Comparison of ENCODE assay signal across 1 cellular context in genomic region chr1:16904560-16905111, GRCh38.
A peak's percentile ranks its signal among the peaks of the same experiment; 100 is the strongest.
TF ChIP-seq lines count a peak whose summit lies in the region.

No MANE protein-coding gene starts in this region.

TF ChIP-seq in K562, 482 proteins besides CTCF, POLR2A, EP300 and RAD21 (continued from another document and continues in another):
- TF ChIP-seq POLR2G (IDR thresholded peaks at IDR 0.05; ENCODE audit: low read depth, low read length) (no peak), ZBTB1 (CRISPR knock-in tag; IDR thresholded peaks at IDR 0.05; ENCODE audit: borderline replicate concordance, low read depth) (no peak), RBFOX2 (IDR thresholded peaks at IDR 0.05; ENCODE audit: low read depth, low read length) (no peak), HNRNPH1 (optimal IDR thresholded peaks at IDR 0.05; ENCODE audit: low read depth, low read length) (no peak), NBN (IDR thresholded peaks at IDR 0.05; ENCODE audit: low read depth) (no peak), PHB (CRISPR knock-in tag; IDR thresholded peaks at IDR 0.05) (no peak), SIN3B (IDR thresholded peaks at IDR 0.05; ENCODE audit: low read depth) (peak; percentile 9; the same call in 1 of the 2 replicates), L3MBTL2 (IDR thresholded peaks at IDR 0.05) (peak; percentile 89), ZC3H4 (CRISPR knock-in tag; IDR thresholded peaks at IDR 0.05; ENCODE audit: borderline replicate concordance) (no peak), SMC3 (conservative IDR thresholded peaks at IDR 0.05; ENCODE audit: insufficient read depth, low read depth, low read length) (no peak), SMAD1 (IDR thresholded peaks at IDR 0.05; ENCODE audit: low read depth, low read length, partially characterized antibody) (no peak), ZNF212 (CRISPR knock-in tag; IDR thresholded peaks at IDR 0.05) (no peak), ELF2 (CRISPR knock-in tag; IDR thresholded peaks at IDR 0.05) (no peak), PTTG1 (tag; IDR thresholded peaks at IDR 0.05; ENCODE audit: low read depth) (no peak), MYNN (IDR thresholded peaks at IDR 0.05) (no peak), MYNN (CRISPR knock-in tag; IDR thresholded peaks at IDR 0.05) (no peak), TRIM24 (IDR thresholded peaks at IDR 0.05) (no peak), PPARD (CRISPR knock-in tag; IDR thresholded peaks at IDR 0.05) (no peak), RUNX1 (IDR thresholded peaks at IDR 0.05; ENCODE audit: low read depth) (no peak), KLF6 (CRISPR knock-in tag; IDR thresholded peaks at IDR 0.05; ENCODE audit: borderline replicate concordance) (no peak), IRF2 (CRISPR knock-in tag; IDR thresholded peaks at IDR 0.05) (no peak), JUND (IDR thresholded peaks at IDR 0.05; ENCODE audit: borderline replicate concordance, low read depth, low read length) (peak; percentile 75), JUND (tag; IDR thresholded peaks at IDR 0.05; ENCODE audit: borderline replicate concordance, low read depth, low read length) (peak; percentile 89; the same call in 2 of the 3 replicates), HDAC6 (IDR thresholded peaks at IDR 0.05; ENCODE audit: low read depth, low read length) (no peak), ZNF140 (CRISPR knock-in tag; IDR thresholded peaks at IDR 0.05) (no peak), MTA1 (IDR thresholded peaks at IDR 0.05; ENCODE audit: borderline replicate concordance) (peak; percentile 44; the same call in 1 of the 2 replicates), ASH1L (IDR thresholded peaks at IDR 0.05; ENCODE audit: borderline replicate concordance, low read depth, partially characterized antibody) (no peak), SP2 (IDR thresholded peaks at IDR 0.05; ENCODE audit: extremely low read depth, low read depth, low read length, poor library complexity, severe bottlenecking) (peak; percentile 49), FOXP1 (CRISPR knock-in tag; IDR thresholded peaks at IDR 0.05) (no peak), ADNP (tag; IDR thresholded peaks at IDR 0.05) (no peak), ZNF277 (CRISPR knock-in tag; IDR thresholded peaks at IDR 0.05; ENCODE audit: borderline replicate concordance) (no peak), ATF1 (CRISPR knock-in tag; IDR thresholded peaks at IDR 0.05) (peak; percentile 36; the same call in 1 of the 2 replicates), ATF1 (tag; IDR thresholded peaks at IDR 0.05) (peak; percentile 97), MTA2 (IDR thresholded peaks at IDR 0.05; ENCODE audit: low read depth) (no peak), ZNF175 (CRISPR knock-in tag; IDR thresholded peaks at IDR 0.05; ENCODE audit: low read depth) (peak; percentile 67), MCM5 (IDR thresholded peaks at IDR 0.05; ENCODE audit: low read depth) (no peak), CREB1 (IDR thresholded peaks at IDR 0.05) (peak; percentile 82), CREB1 (CRISPR knock-in tag; IDR thresholded peaks at IDR 0.05) (peak; percentile 94), RBM22 (IDR thresholded peaks at IDR 0.05; ENCODE audit: low read depth, low read length, poor library complexity, severe bottlenecking) (no peak), STAT6 (CRISPR knock-in tag; IDR thresholded peaks at IDR 0.05) (no peak), ARNT (IDR thresholded peaks at IDR 0.05) (no peak), NR2C1 (IDR thresholded peaks at IDR 0.05) (no peak), NR2C1 (tag; IDR thresholded peaks at IDR 0.05) (no peak), ERF (CRISPR knock-in tag; IDR thresholded peaks at IDR 0.05) (no peak), ZBTB7A (IDR thresholded peaks at IDR 0.05; ENCODE audit: borderline replicate concordance, control insufficient read depth, low read depth, low read length) (peak; percentile 93), CREBBP (IDR thresholded peaks at IDR 0.05; ENCODE audit: low read depth, low read length) (no peak), SRSF9 (IDR thresholded peaks at IDR 0.05; ENCODE audit: borderline replicate concordance, low read depth, low read length) (no peak), THRAP3 (IDR thresholded peaks at IDR 0.05; ENCODE audit: borderline replicate concordance) (no peak), CXXC5 (CRISPR knock-in tag; IDR thresholded peaks at IDR 0.05) (peak; percentile 32), TEAD2 (tag; IDR thresholded peaks at IDR 0.05) (no peak), HMGN3 (IDR thresholded peaks at IDR 0.05; ENCODE audit: borderline replicate concordance, extremely low read depth, insufficient read length, low read depth, low read length) (no peak), SIX5 (IDR thresholded peaks at IDR 0.05; ENCODE audit: borderline replicate concordance in 1 of 2, insufficient read depth in 1 of 2, low read depth in 1 of 2, low read length in 2 of 2) (no peak), MNT (conservative IDR thresholded peaks at IDR 0.05) (no peak), SP1 (CRISPR knock-in tag; IDR thresholded peaks at IDR 0.05) (no peak; the same call in 1 of the 2 replicates)
- TF ChIP-seq, protein P1, sequence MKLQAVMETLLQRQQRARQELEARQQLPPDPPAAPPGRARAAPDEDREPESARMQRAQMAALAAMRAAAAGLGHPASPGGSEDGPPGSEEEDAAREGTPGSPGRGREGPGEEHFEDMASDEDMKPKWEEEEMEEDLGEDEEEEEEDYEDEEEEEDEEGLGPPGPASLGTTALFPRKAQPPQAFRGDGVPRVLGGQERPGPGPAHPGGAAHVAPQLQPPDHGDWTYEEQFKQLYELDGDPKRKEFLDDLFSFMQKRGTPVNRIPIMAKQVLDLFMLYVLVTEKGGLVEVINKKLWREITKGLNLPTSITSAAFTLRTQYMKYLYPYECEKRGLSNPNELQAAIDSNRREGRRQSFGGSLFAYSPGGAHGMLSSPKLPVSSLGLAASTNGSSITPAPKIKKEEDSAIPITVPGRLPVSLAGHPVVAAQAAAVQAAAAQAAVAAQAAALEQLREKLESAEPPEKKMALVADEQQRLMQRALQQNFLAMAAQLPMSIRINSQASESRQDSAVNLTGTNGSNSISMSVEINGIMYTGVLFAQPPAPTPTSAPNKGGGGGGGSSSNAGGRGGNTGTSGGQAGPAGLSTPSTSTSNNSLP (IDR thresholded peaks at IDR 0.05; ENCODE audit: borderline replicate concordance, low read depth, low read length) = no peak
- TF ChIP-seq, protein P2, sequence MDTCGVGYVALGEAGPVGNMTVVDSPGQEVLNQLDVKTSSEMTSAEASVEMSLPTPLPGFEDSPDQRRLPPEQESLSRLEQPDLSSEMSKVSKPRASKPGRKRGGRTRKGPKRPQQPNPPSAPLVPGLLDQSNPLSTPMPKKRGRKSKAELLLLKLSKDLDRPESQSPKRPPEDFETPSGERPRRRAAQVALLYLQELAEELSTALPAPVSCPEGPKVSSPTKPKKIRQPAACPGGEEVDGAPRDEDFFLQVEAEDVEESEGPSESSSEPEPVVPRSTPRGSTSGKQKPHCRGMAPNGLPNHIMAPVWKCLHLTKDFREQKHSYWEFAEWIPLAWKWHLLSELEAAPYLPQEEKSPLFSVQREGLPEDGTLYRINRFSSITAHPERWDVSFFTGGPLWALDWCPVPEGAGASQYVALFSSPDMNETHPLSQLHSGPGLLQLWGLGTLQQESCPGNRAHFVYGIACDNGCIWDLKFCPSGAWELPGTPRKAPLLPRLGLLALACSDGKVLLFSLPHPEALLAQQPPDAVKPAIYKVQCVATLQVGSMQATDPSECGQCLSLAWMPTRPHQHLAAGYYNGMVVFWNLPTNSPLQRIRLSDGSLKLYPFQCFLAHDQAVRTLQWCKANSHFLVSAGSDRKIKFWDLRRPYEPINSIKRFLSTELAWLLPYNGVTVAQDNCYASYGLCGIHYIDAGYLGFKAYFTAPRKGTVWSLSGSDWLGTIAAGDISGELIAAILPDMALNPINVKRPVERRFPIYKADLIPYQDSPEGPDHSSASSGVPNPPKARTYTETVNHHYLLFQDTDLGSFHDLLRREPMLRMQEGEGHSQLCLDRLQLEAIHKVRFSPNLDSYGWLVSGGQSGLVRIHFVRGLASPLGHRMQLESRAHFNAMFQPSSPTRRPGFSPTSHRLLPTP (IDR thresholded peaks at IDR 0.05; ENCODE audit: borderline replicate concordance, extremely low read depth, insufficient read length) = no peak
- TF ChIP-seq, protein P3, sequence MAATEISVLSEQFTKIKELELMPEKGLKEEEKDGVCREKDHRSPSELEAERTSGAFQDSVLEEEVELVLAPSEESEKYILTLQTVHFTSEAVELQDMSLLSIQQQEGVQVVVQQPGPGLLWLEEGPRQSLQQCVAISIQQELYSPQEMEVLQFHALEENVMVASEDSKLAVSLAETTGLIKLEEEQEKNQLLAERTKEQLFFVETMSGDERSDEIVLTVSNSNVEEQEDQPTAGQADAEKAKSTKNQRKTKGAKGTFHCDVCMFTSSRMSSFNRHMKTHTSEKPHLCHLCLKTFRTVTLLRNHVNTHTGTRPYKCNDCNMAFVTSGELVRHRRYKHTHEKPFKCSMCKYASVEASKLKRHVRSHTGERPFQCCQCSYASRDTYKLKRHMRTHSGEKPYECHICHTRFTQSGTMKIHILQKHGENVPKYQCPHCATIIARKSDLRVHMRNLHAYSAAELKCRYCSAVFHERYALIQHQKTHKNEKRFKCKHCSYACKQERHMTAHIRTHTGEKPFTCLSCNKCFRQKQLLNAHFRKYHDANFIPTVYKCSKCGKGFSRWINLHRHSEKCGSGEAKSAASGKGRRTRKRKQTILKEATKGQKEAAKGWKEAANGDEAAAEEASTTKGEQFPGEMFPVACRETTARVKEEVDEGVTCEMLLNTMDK (IDR thresholded peaks at IDR 0.05; ENCODE audit: borderline replicate concordance, insufficient read depth, low read depth, low read length, poor library complexity, severe bottlenecking) = no peak
- TF ChIP-seq, protein P4, sequence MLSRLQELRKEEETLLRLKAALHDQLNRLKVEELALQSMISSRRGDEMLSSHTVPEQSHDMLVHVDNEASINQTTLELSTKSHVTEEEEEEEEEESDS (CRISPR knock-in tag; IDR thresholded peaks at IDR 0.05) = no peak
- TF ChIP-seq, protein P5, sequence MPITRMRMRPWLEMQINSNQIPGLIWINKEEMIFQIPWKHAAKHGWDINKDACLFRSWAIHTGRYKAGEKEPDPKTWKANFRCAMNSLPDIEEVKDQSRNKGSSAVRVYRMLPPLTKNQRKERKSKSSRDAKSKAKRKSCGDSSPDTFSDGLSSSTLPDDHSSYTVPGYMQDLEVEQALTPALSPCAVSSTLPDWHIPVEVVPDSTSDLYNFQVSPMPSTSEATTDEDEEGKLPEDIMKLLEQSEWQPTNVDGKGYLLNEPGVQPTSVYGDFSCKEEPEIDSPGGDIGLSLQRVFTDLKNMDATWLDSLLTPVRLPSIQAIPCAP (CRISPR knock-in tag; IDR thresholded peaks at IDR 0.05; ENCODE audit: borderline replicate concordance) = no peak
- TF ChIP-seq, protein P6, sequence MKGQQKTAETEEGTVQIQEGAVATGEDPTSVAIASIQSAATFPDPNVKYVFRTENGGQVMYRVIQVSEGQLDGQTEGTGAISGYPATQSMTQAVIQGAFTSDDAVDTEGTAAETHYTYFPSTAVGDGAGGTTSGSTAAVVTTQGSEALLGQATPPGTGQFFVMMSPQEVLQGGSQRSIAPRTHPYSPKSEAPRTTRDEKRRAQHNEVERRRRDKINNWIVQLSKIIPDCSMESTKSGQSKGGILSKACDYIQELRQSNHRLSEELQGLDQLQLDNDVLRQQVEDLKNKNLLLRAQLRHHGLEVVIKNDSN (CRISPR knock-in tag; IDR thresholded peaks at IDR 0.05) = no peak
- TF ChIP-seq, protein P7, sequence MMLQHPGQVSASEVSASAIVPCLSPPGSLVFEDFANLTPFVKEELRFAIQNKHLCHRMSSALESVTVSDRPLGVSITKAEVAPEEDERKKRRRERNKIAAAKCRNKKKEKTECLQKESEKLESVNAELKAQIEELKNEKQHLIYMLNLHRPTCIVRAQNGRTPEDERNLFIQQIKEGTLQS (IDR thresholded peaks at IDR 0.05) = peak; percentile 98
- TF ChIP-seq, protein P7 (CRISPR knock-in tag; conservative IDR thresholded peaks at IDR 0.05) = no peak
